Comparison of ENCODE assay signal across 22 cellular contexts in the genomic region with DNA sequence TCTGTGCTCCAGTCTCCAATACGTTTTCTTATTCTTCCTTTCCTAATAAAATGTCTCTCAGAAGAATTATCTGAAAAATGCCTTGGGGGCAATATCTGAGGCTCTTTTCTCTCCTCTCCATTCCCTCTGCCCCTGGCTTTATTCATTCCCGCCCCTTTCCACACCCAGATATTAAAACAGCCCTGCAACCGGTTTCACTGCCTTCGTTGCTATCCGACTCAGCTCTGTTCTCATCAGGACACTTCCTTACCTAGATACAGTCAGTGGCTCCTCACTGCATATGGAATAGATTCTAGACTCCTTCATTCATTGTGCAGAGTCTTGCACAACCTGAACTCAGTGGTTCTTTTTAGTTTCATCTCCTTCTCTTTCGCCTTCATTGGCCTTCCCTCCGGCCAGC. TPM values are rescaled to one million over a fixed set of nuclear protein-coding genes. Genes with fewer than 3 reads are reported as not detected.
DNase-seq lines count a peak whose midpoint lies in the region; ATAC-seq, FAIRE-seq and TF ChIP-seq lines count a peak whose summit lies in the region.
"Had no signal": no experiment of that assay in that cellular context is flagged by ENCODE, and none has a peak within 500 bp of the region (broad histone marks: within the 10 kb centered on the region; RNA-seq: fewer than 3 reads in every experiment).

No MANE protein-coding gene starts in this region.

- no peak overlapping the region for H2BK5ac ChIP-seq in IMR-90 (ENCODE audit: low read depth, low read length, poor library complexity, severe bottlenecking)

- BruUV-seq in IMR-90 (replicated peaks; lab: Mats Ljungman, UMichigan) = no TSS peak

- H3K4ac ChIP-seq in IMR-90 (ENCODE audit: low read depth, low read length) = no peak overlapping the region

- H3K4me1 ChIP-seq in IMR-90 (ENCODE audit: control insufficient read depth, insufficient read depth, low read length) (peaks cover 6% of the 10 kb centered on the region), foreskin keratinocyte (peaks cover 12% of the 10 kb centered on the region), vagina (peaks cover 13% of the 10 kb centered on the region)
- H3K4me1 ChIP-seq: BLaER1, Caco-2 had no signal

- dilution Hi-C loops in IMR-90 (cut with HindIII; ENCODE audit: low sequenced_read_pairs, unreplicated experiment) = no loop called here

- no peak overlapping the region for H3K4me3 ChIP-seq in IMR-90 (ENCODE audit: insufficient read depth, low read depth, low read length)
- no peak overlapping the region for H3K4me3 ChIP-seq in epithelial cell of esophagus (ENCODE audit: low read length)
- no peak overlapping the region for H3K4me3 ChIP-seq in vagina
- H3K4me3 ChIP-seq: BLaER1, GM12878, GM23248 had no signal

- no peak for TF ChIP-seq RAD21 in IMR-90 (IDR thresholded peaks at IDR 0.05; ENCODE audit: low read length)

- TF ChIP-seq CTCF in IMR-90 (conservative IDR thresholded peaks at IDR 0.05; ENCODE audit: low read depth, low read length) (no peak), epithelial cell of esophagus (IDR thresholded peaks at IDR 0.05; ENCODE audit: insufficient read depth, low read depth, low read length, missing control alignments) (no peak), foreskin keratinocyte (conservative IDR thresholded peaks at IDR 0.05) (no peak), vagina (IDR thresholded peaks at IDR 0.05) (no peak)

- in situ Hi-C loops in IMR-90 (cut with MboI; ENCODE audit: low sequenced_read_pairs) = no loop called here

- H2AFZ ChIP-seq in IMR-90 (replicated peaks; ENCODE audit: low read length, poor library complexity) = no peak overlapping the region
- H2AFZ ChIP-seq: GM23248 had no signal

- DNase-seq in IMR-90 (no peak), epithelial cell of esophagus (ENCODE audit: low read depth) (peak; percentile 59), foreskin keratinocyte (no peak), vagina (ENCODE audit: extremely low spot score in 2 of 2) (no peak), frontal cortex (ENCODE audit: low spot score in 2 of 2) (no peak), DMS153 (lab: John Stamatoyannopoulos, UW) (no peak)
- DNase-seq: Caco-2; CD4-positive, CD25-positive, alpha-beta regulatory T cell; CD8-positive, alpha-beta T cell; DMS79; EL; GDM1; GM23248; H7; HCEC 1CT had no signal

- H3K18ac ChIP-seq in IMR-90 (ENCODE audit: low read depth, low read length) = no peak overlapping the region

- no peak for ATAC-seq in IMR-90 (ENCODE audit: low read depth)
- peak; percentile 2 for ATAC-seq in foreskin keratinocyte
- ATAC-seq in GM21576 (IDR thresholded peaks at IDR 0.05; ENCODE audit: unreplicated experiment) = no peak
- ATAC-seq: CD8-positive, alpha-beta T cell; GM12878 had no signal

- intact Hi-C loops in IMR-90 (cut with micrococcal nuclease) (no loop called here), vagina (cut with DNase I) (no loop called here)

- H2BK120ac ChIP-seq in IMR-90 (ENCODE audit: low read depth, low read length) = no peak overlapping the region

- TF ChIP-seq POLR2A in IMR-90 (IDR thresholded peaks at IDR 0.05; ENCODE audit: low read depth, low read length) (no peak), vagina (IDR thresholded peaks at IDR 0.05) (no peak)

- 0 out of 2 replicates have a peak overlapping the region, but pooled peaks have one; percentile 27 for H2AK5ac ChIP-seq in IMR-90 (ENCODE audit: low read depth, low read length)

- H3K27me3 ChIP-seq in IMR-90 (ENCODE audit: control insufficient read depth, insufficient read depth, low read length) = no peaks in the 10 kb centered on the region
- no peaks in the 10 kb centered on the region for H3K27me3 ChIP-seq in foreskin keratinocyte
- no peaks in the 10 kb centered on the region for H3K27me3 ChIP-seq in vagina
- H3K27me3 ChIP-seq: BLaER1 had no signal

- no peaks in the 10 kb centered on the region for H3K36me3 ChIP-seq in IMR-90 (ENCODE audit: control insufficient read depth, insufficient read depth, low read length)
- H3K36me3 ChIP-seq in vagina = no peaks in the 10 kb centered on the region
- H3K36me3 ChIP-seq: BLaER1 had no signal

- POLR2A ChIA-PET in IMR-90 (lab: Charles Lee; ENCODE audit: unreplicated experiment) = no interaction called here

- H3K27ac ChIP-seq in IMR-90 (ENCODE audit: insufficient read depth, low read length) (no peak overlapping the region), foreskin keratinocyte (no peak overlapping the region), vagina (peak overlapping the region; percentile 63)
- H3K27ac ChIP-seq: 22Rv1, BLaER1, C4-2B, GM23248 had no signal

- no peak overlapping the region for H4K8ac ChIP-seq in IMR-90 (ENCODE audit: low read depth in 2 of 2, low read length in 2 of 2)

- no peak overlapping the region for H3K23ac ChIP-seq in IMR-90 (ENCODE audit: low read depth, low read length)

- H3K9me3 ChIP-seq in IMR-90 (ENCODE audit: control insufficient read depth, insufficient read depth, low read length) (no peaks in the 10 kb centered on the region), vagina (no peaks in the 10 kb centered on the region)
- H3K9me3 ChIP-seq: BLaER1, Caco-2 had no signal

- 77% methylated on average over 5 of the region's 7 CpGs; no CpG with 5 or more reads in 1 of the 2 experiments for WGBS in IMR-90 (ENCODE audit: extremely low coverage in 2 of 2, insufficient read length in 1 of 2), 2 experiments

- H2BK20ac ChIP-seq in IMR-90 (ENCODE audit: low read depth, low read length) = no peak overlapping the region

- H2AK9ac ChIP-seq in IMR-90 (replicated peaks; ENCODE audit: low read depth, low read length, poor library complexity) = no peak overlapping the region

- H3K9me1 ChIP-seq in IMR-90 (ENCODE audit: insufficient read depth, low read length) = peaks cover 15% of the 10 kb centered on the region

- H2BK15ac ChIP-seq in IMR-90 (ENCODE audit: low read depth, low read length) = no peak overlapping the region

- no peak overlapping the region for H3K4me2 ChIP-seq in IMR-90 (ENCODE audit: low read depth, low read length)
- H3K4me2 ChIP-seq: BLaER1 had no signal

- FAIRE-seq in frontal cortex (lab: Jason Lieb, UNC) = no peak
- FAIRE-seq: A204.1, GM12878, H1 had no signal

- H3K14ac ChIP-seq in IMR-90 (replicated peaks; ENCODE audit: low read depth, low read length) = no peak overlapping the region

- no peak overlapping the region for H3K56ac ChIP-seq in IMR-90 (ENCODE audit: extremely low read depth, insufficient read depth, low read length)

- no peaks in the 10 kb centered on the region; the same call in 1 of the 2 replicates for H4K20me1 ChIP-seq in IMR-90 (ENCODE audit: insufficient read depth, low read length)
- H4K20me1 ChIP-seq: BLaER1 had no signal

- no peaks in the 10 kb centered on the region for H3K79me1 ChIP-seq in IMR-90 (ENCODE audit: low read depth in 1 of 2, low read length in 2 of 2)

- no peak overlapping the region for H3K9ac ChIP-seq in IMR-90 (ENCODE audit: low read depth, low read length)
- H3K9ac ChIP-seq: BLaER1, GM23248 had no signal

- H4K91ac ChIP-seq in IMR-90 (ENCODE audit: insufficient read depth, low read depth, low read length) = no peak overlapping the region

- no peak overlapping the region for H4K5ac ChIP-seq in IMR-90 (ENCODE audit: low read depth, low read length)

- CTCF ChIA-PET in IMR-90 (lab: Yijun Ruan, JAX) = no interaction called here

TF ChIP-seq in IMR-90, 13 proteins besides CTCF, POLR2A, EP300 and RAD21:
- TF ChIP-seq, protein P1, sequence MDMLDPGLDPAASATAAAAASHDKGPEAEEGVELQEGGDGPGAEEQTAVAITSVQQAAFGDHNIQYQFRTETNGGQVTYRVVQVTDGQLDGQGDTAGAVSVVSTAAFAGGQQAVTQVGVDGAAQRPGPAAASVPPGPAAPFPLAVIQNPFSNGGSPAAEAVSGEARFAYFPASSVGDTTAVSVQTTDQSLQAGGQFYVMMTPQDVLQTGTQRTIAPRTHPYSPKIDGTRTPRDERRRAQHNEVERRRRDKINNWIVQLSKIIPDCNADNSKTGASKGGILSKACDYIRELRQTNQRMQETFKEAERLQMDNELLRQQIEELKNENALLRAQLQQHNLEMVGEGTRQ (IDR thresholded peaks at IDR 0.05; ENCODE audit: low read depth, low read length) = no peak
- no peak for TF ChIP-seq MAZ (IDR thresholded peaks at IDR 0.05; ENCODE audit: borderline replicate concordance, low read depth, low read length)
- TF ChIP-seq RFX5 (IDR thresholded peaks at IDR 0.05; ENCODE audit: low read depth, low read length) = no peak
- TF ChIP-seq NFE2L2 (IDR thresholded peaks at IDR 0.05; ENCODE audit: low read depth, low read length) = no peak
- TF ChIP-seq RCOR1 (IDR thresholded peaks at IDR 0.05; ENCODE audit: insufficient replicate concordance, low read length) = no peak
- TF ChIP-seq CEBPB (IDR thresholded peaks at IDR 0.05; ENCODE audit: low read depth, low read length) = no peak
- TF ChIP-seq MAFK (IDR thresholded peaks at IDR 0.05; ENCODE audit: low read depth, low read length) = no peak
- no peak for TF ChIP-seq FOS (IDR thresholded peaks at IDR 0.05; ENCODE audit: low read depth, low read length)
- no peak for TF ChIP-seq BHLHE40 (IDR thresholded peaks at IDR 0.05; ENCODE audit: low read depth, low read length)
- TF ChIP-seq, protein P2, sequence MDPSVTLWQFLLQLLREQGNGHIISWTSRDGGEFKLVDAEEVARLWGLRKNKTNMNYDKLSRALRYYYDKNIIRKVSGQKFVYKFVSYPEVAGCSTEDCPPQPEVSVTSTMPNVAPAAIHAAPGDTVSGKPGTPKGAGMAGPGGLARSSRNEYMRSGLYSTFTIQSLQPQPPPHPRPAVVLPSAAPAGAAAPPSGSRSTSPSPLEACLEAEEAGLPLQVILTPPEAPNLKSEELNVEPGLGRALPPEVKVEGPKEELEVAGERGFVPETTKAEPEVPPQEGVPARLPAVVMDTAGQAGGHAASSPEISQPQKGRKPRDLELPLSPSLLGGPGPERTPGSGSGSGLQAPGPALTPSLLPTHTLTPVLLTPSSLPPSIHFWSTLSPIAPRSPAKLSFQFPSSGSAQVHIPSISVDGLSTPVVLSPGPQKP (IDR thresholded peaks at IDR 0.05; ENCODE audit: borderline replicate concordance, low read depth, low read length) = no peak
- TF ChIP-seq CHD1 (IDR thresholded peaks at IDR 0.05; ENCODE audit: low read depth, low read length) = no peak
- TF ChIP-seq SMC3 (IDR thresholded peaks at IDR 0.05; ENCODE audit: low read depth, low read length) = no peak
- TF ChIP-seq MXI1 (IDR thresholded peaks at IDR 0.05; ENCODE audit: borderline replicate concordance, low read depth, low read length) = no peak

RNA-seq across cellular contexts. Expression of a gene that starts 52.0 kb away (rescaled TPM):
- total RNA-seq in IMR-90 (2012; rRNA removed) = not detected in 2 replicates
- 0.15 and 0.59 TPM in 2 replicates for polyA plus RNA-seq in IMR-90 (2012; rRNA removed)
- polyA plus RNA-seq in IMR-90 (2012; cell fraction: cytosol; rRNA removed) = 0.20 and 0.47 TPM in 2 replicates
- 0.96 and 1.4 TPM in 2 replicates for polyA plus RNA-seq in IMR-90 (2012; cell fraction: nucleus; rRNA removed; ENCODE audit: low replicate concordance)
- total RNA-seq in foreskin keratinocyte = not detected in 2 replicates
- not detected in 2 replicates for polyA plus RNA-seq in foreskin keratinocyte
- total RNA-seq in vagina = not detected
- 1.2 TPM for total RNA-seq in frontal cortex
- total RNA-seq: GM12878, GM23248 had no signal
- polyA plus RNA-seq: GM23248 had no signal
